8 cellular contexts compared by ENCODE assay signal in genomic region chr17:82449136-82449882, GRCh38. TPM values are rescaled to one million over a fixed set of nuclear protein-coding genes. Genes with fewer than 3 reads are reported as not detected.
A peak's percentile ranks its signal among the peaks of the same experiment; 100 is the strongest.
DNase-seq lines count a peak whose midpoint lies in the region; ATAC-seq and TF ChIP-seq lines count a peak whose summit lies in the region.

No MANE protein-coding gene starts in this region.

- H3K27me3 Mint-ChIP-seq in CD8-positive, alpha-beta memory T cell, result no peaks in the 10 kb centered on the region

- peaks cover 29 to 45% (median 33%) of the 10 kb centered on the region in 3 donors for H3K4me1 Mint-ChIP-seq in CD8-positive, alpha-beta memory T cell

- CTCF ChIA-PET in CD8-positive, alpha-beta memory T cell (lab: Charles Lee), result interaction anchor here (1.0 to 1.4 kb wide), 3 partner anchors 9 to 102 kb away, joined by 3 to 5 read pairs (median 4); partner anchors contain the start of gene NARF

- no peaks in the 10 kb centered on the region for H3K9me2 ChIP-seq in Karpas-422 (replicated peaks; ENCODE audit: insufficient read depth, low read length)

- peaks cover 0 to 35% (median 0%) of the 10 kb centered on the region in 3 donors for H3K36me3 Mint-ChIP-seq in CD8-positive, alpha-beta memory T cell

- H3K9ac ChIP-seq in Karpas-422 (ENCODE audit: low read length), result peak overlapping the region; percentile 98

- H3K4me3 Mint-ChIP-seq in CD8-positive, alpha-beta memory T cell, result peak overlapping the region; percentile 90 to 99 (median 95)

- peak overlapping the region; percentile 92 to 100 (median 98) for H3K27ac Mint-ChIP-seq in CD8-positive, alpha-beta memory T cell

- H3K4me1 ChIP-seq in CD8-positive, alpha-beta memory T cell (ENCODE audit: insufficient read depth, low read length), result peaks cover 29% of the 10 kb centered on the region
- peaks cover 26% of the 10 kb centered on the region for H3K4me1 ChIP-seq in Karpas-422 (ENCODE audit: low read length)

- no peaks in the 10 kb centered on the region for H3K27me3 ChIP-seq in CD8-positive, alpha-beta memory T cell (ENCODE audit: insufficient read depth, low read length, poor library complexity, severe bottlenecking)
- H3K27me3 ChIP-seq in Karpas-422 (ENCODE audit: low read length), result no peaks in the 10 kb centered on the region

- POLR2A ChIA-PET in CD8-positive, alpha-beta memory T cell (lab: Charles Lee), result interaction anchor here (0.6 to 1.6 kb wide), 4 partner anchors 9 to 70 kb away, joined by 3 to 15 read pairs (median 8); partner anchors contain the start of genes FOXK2 and NARF

- ATAC-seq in GM21423 (IDR thresholded peaks at IDR 0.05; ENCODE audit: unreplicated experiment), result peak; percentile 50

- no peaks in the 10 kb centered on the region for H3K9me3 Mint-ChIP-seq in CD8-positive, alpha-beta memory T cell

- peaks cover 8% of the 10 kb centered on the region for H3K36me3 ChIP-seq in CD8-positive, alpha-beta memory T cell (ENCODE audit: insufficient read depth, low read length)
- peaks cover 5% of the 10 kb centered on the region; the same call in 1 of the 2 replicates for H3K36me3 ChIP-seq in Karpas-422 (ENCODE audit: insufficient read depth, low read length)

- H3K27ac ChIP-seq in CD8-positive, alpha-beta memory T cell (ENCODE audit: low read depth, low read length), result peak overlapping the region; percentile 92
- peak overlapping the region; percentile 97 for H3K27ac ChIP-seq in Karpas-422 (ENCODE audit: low read length)

- peaks cover 24% of the 10 kb centered on the region for H3K79me2 ChIP-seq in Karpas-422 (ENCODE audit: low read length)

- H2AFZ ChIP-seq in Karpas-422 (ENCODE audit: low read length), result no peak overlapping the region

- TF ChIP-seq POLR2A in erythroblast (IDR thresholded peaks at IDR 0.05; ENCODE audit: low read length), result no peak

- peak overlapping the region; percentile 97 for H3K4me3 ChIP-seq in CD8-positive, alpha-beta memory T cell (ENCODE audit: low read length)
- H3K4me3 ChIP-seq in Karpas-422 (ENCODE audit: low read length) (peak overlapping the region; percentile 98), retinal pigment epithelial cell (ENCODE audit: low read length) (peak overlapping the region; percentile 87)

- peaks cover 17% of the 10 kb centered on the region for H4K20me1 ChIP-seq in Karpas-422 (ENCODE audit: insufficient read depth, low read depth, low read length)

- H3K4me2 ChIP-seq in Karpas-422 (ENCODE audit: low read depth, low read length, poor library complexity, severe bottlenecking), result peak overlapping the region; percentile 81

- TF ChIP-seq CTCF in retinal pigment epithelial cell (conservative IDR thresholded peaks at IDR 0.05; ENCODE audit: low read depth, low read length), result no peak

- peak; percentile 73 to 88 (median 84) for DNase-seq in CD8-positive, alpha-beta memory T cell
- DNase-seq in Karpas-422, result peak; percentile 93
- peak; percentile 47 to 57 for DNase-seq in activated CD8-positive, alpha-beta memory T cell treated with anti-CD3 and anti-CD28 coated beads for 1 hour (ENCODE audit: extremely low read depth in 1 of 2, low read depth in 1 of 2)
- peak; percentile 31 to 45 for DNase-seq in erythroblast (lab: John Stamatoyannopoulos, UW)
- no peak for DNase-seq in retinal pigment epithelial cell (ENCODE audit: low read depth)
- DNase-seq in mesenteric fat pad (ENCODE audit: low spot score), result no peak
- DNase-seq in DMS53 (lab: John Stamatoyannopoulos, UW), result no peak

- H3K9me3 ChIP-seq in CD8-positive, alpha-beta memory T cell (ENCODE audit: low read length), result no peaks in the 10 kb centered on the region
- 0 out of 2 replicates have a peak, but pooled peaks cover 2% of the 10 kb centered on the region for H3K9me3 ChIP-seq in Karpas-422 (ENCODE audit: low read length)

RNA-seq across cellular contexts. Expression of gene CYBC1, which starts 1.2 kb away (rescaled TPM):
- total RNA-seq in CD8-positive, alpha-beta memory T cell, result 100 to 1,000 TPM; 184 to 189 TPM
- 175 TPM for polyA plus RNA-seq in CD8-positive, alpha-beta memory T cell
- 92.4 and 147 TPM in 2 replicates for total RNA-seq in Karpas-422 (2014; rRNA removed; shearing (Covaris generic); ENCODE audit: low replicate concordance)
- total RNA-seq in mesenteric fat pad, result 84.9 TPM

RNA-seq across cellular contexts. Expression of gene NARF, which starts 9.2 kb away (rescaled TPM):
- total RNA-seq in CD8-positive, alpha-beta memory T cell, result 10 to 100 TPM; 62.2 to 63.0 TPM
- 95.3 TPM for polyA plus RNA-seq in CD8-positive, alpha-beta memory T cell
- total RNA-seq in Karpas-422 (2014; rRNA removed; shearing (Covaris generic); ENCODE audit: low replicate concordance), result 43.3 and 53.5 TPM in 2 replicates
- total RNA-seq in mesenteric fat pad, result 57.3 TPM

RNA-seq across cellular contexts. Expression of gene OGFOD3, which starts 30.9 kb away (rescaled TPM):
- total RNA-seq in CD8-positive, alpha-beta memory T cell, result 10 to 100 TPM; 27.9 to 28.4 TPM
- 29.9 TPM for polyA plus RNA-seq in CD8-positive, alpha-beta memory T cell
- total RNA-seq in Karpas-422 (2014; rRNA removed; shearing (Covaris generic); ENCODE audit: low replicate concordance), result 14.8 and 17.9 TPM in 2 replicates
- total RNA-seq in mesenteric fat pad, result 22.6 TPM

RNA-seq across cellular contexts. Expression of gene HEXD, which starts 31.2 kb away (rescaled TPM):
- total RNA-seq in CD8-positive, alpha-beta memory T cell, result 10 to 100 TPM; 29.6 to 30.4 TPM
- 10.6 TPM for polyA plus RNA-seq in CD8-positive, alpha-beta memory T cell
- total RNA-seq in Karpas-422 (2014; rRNA removed; shearing (Covaris generic); ENCODE audit: low replicate concordance), result 21.7 and 55.7 TPM in 2 replicates
- total RNA-seq in mesenteric fat pad, result 24.1 TPM

Comparison
In these comparisons a context has a peak if more than half of its experiments do, and no peak if none do; other contexts are left out.
1. DNase-seq: peak in CD8-positive, alpha-beta memory T cell (5 of 5), Karpas-422 (single experiment), activated CD8-positive, alpha-beta memory T cell treated with anti-CD3 and anti-CD28 coated beads for 1 hour (2 of 2) and erythroblast (2 of 2); none in retinal pigment epithelial cell (single experiment), mesenteric fat pad (single experiment) and DMS53 (single experiment).
2. Peak in every context shown above with its lines, with median percentiles within 50 percentile points of each other: H3K4me3 ChIP-seq.